In genomic region chrX:13897571-13897970, GRCh38 we compare ENCODE assay signal across 17 cellular contexts.
"Had no signal": no experiment of that assay in that cellular context is flagged by ENCODE, and none has a peak within 500 bp of the region (broad histone marks: within the 10 kb centered on the region; RNA-seq: fewer than 3 reads in every experiment).

No MANE protein-coding gene starts in this region.

- H3K36me3 ChIP-seq: left lung, right atrium auricular region, transverse colon, vagina, WERI-Rb-1 had no signal

- H3K27me3 ChIP-seq: body of pancreas, hepatocyte, right atrium auricular region, transverse colon, vagina had no signal

- H3K27ac ChIP-seq: body of pancreas, hepatocyte, left lung, right atrium auricular region, transverse colon, WERI-Rb-1 had no signal

- ATAC-seq: activated CD8-positive, alpha-beta memory T cell treated with anti-CD3 and anti-CD28 coated beads, Interleukin-2, amount 10 ng/mL, durations not matched to agents 7 days and 5 days; body of pancreas; left lung; natural killer cell; T-helper 17 cell had no signal

- H2AFZ ChIP-seq: hepatocyte had no signal

- H3K4me2 ChIP-seq: hepatocyte had no signal

- H3K4me1 ChIP-seq: body of pancreas, left lung, right atrium auricular region, transverse colon had no signal

- H3K79me2 ChIP-seq: hepatocyte had no signal

- DNase-seq: activated CD8-positive, alpha-beta memory T cell treated with anti-CD3 and anti-CD28 coated beads, Interleukin-2, amount 10 ng/mL, durations not matched to agents 7 days and 5 days; activated naive CD4-positive, alpha-beta T cell treated with anti-CD3 and anti-CD28 coated beads, Interleukin-2, amount 10 ng/mL, durations not matched to agents 7 days and 5 days; activated T-cell treated with anti-CD3 and anti-CD28 coated beads, Interleukin-2, amount 50 U/mL, for 24 hours; cerebellar nuclear complex; dermis blood vessel endothelial cell; left lung; natural killer cell; stimulated activated CD4-positive, alpha-beta T cell treated with anti-CD3 and anti-CD28 coated beads, Interleukin-4, amount 100 ng/mL, for 24 hours; stimulated activated naive CD4-positive, alpha-beta T cell; T-helper 17 cell; transverse colon had no signal

- H3K9me3 ChIP-seq: body of pancreas, left lung, right atrium auricular region, transverse colon, vagina had no signal

- H3K4me3 ChIP-seq: body of pancreas, hepatocyte, left lung, right atrium auricular region, skin epidermis, transverse colon, vagina had no signal
